In the genomic region with DNA sequence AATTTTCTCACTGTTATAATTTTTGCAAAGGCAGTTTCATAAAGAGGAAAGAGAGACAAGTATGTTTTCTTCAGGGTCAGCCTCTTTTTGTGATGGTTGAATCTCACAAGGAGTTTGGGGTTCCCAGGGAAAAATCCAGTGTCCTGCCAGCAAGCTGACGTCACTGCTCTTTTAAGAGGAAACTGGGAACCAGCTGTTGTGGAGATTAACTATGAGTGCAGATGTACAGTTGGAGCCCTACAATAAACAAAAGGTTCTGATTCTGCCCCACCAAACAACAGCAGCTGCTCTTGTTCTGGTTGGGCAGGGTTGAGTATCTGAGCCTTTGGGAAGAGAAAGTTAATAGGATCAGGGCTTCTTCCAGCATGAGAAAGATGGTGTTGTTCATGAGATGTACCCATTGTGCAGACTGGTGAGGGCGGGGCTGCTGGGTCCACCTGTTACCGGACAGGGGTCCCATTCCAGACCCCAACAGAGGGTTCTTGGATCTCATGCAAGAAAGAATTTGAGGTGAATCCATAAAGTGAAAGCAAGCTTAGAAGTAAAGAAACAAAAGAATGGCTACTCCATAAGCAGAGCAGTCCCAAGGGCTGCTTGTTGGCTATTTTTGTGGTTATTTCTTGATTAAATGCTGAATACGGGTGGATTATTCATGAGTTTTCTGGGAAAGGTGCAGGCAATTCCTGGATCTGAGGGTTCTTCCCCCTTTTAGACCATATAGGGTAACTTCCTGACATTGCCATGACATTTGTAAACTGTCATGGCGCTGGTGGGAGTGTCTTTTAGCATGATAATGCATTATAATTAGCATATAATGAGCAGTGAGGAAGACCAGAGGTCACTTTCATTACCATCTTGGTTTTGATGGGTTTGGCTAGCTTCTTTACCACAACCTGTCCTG, we compare ENCODE assay signal across 11 cellular contexts. TPM values are rescaled to one million over a fixed set of nuclear protein-coding genes. Genes with fewer than 3 reads are reported as not detected.
A peak's percentile ranks its signal among the peaks of the same experiment; 100 is the strongest.
DNase-seq lines count a peak whose midpoint lies in the region; ATAC-seq lines count a peak whose summit lies in the region.
"Had no signal": no experiment of that assay in that cellular context is flagged by ENCODE, and none has a peak within 500 bp of the region (broad histone marks: within the 10 kb centered on the region; RNA-seq: fewer than 3 reads in every experiment).

No MANE protein-coding gene starts in this region.

- H3K9me3 Mint-ChIP-seq in activated T-helper 17 cell treated with anti-CD3 and anti-CD28 coated beads, Interleukin-2, amount 50 U/mL, for 72 hours, result no peaks in the 10 kb centered on the region
- H3K9me3 Mint-ChIP-seq in activated T-cell treated with anti-CD3 and anti-CD28 coated beads, Interleukin-2, amount 50 U/mL, for 24 hours, result no peaks in the 10 kb centered on the region
- H3K9me3 Mint-ChIP-seq: naive B cell had no signal

- DNase-seq in DMS 273 (lab: John Stamatoyannopoulos, UW; ENCODE audit: unreplicated experiment) (peak; percentile 85), NCI-H524 treated with DMSO at 0.1 percent for 48 hours (lab: John Stamatoyannopoulos, UW) (peak; percentile 17), fibroblast of peridontal ligament (ENCODE audit: extremely low read depth) (peak; percentile 89), myocyte (ENCODE audit: low read depth) (peak; percentile 95), hippocampal formation (lab: John Stamatoyannopoulos, UW) (no peak), RKO (ENCODE audit: low spot score) (no peak)
- DNase-seq in activated T-cell treated with anti-CD3 and anti-CD28 coated beads, Interleukin-2, amount 50 U/mL, for 24 hours, result no peak
- DNase-seq: effector memory CD4-positive, alpha-beta T cell; naive B cell; spleen had no signal

- H3K4me1 Mint-ChIP-seq in activated T-helper 17 cell treated with anti-CD3 and anti-CD28 coated beads, Interleukin-2, amount 50 U/mL, for 72 hours, result peaks cover 13% of the 10 kb centered on the region
- peaks cover 53% of the 10 kb centered on the region for H3K4me1 Mint-ChIP-seq in activated T-cell treated with anti-CD3 and anti-CD28 coated beads, Interleukin-2, amount 50 U/mL, for 24 hours (ENCODE audit: low read depth)

- no peak overlapping the region for H3K27ac Mint-ChIP-seq in activated T-helper 17 cell treated with anti-CD3 and anti-CD28 coated beads, Interleukin-2, amount 50 U/mL, for 72 hours
- no peak overlapping the region for H3K27ac Mint-ChIP-seq in activated T-cell treated with anti-CD3 and anti-CD28 coated beads, Interleukin-2, amount 50 U/mL, for 24 hours
- H3K27ac Mint-ChIP-seq: naive B cell had no signal

- H3K27me3 Mint-ChIP-seq in activated T-helper 17 cell treated with anti-CD3 and anti-CD28 coated beads, Interleukin-2, amount 50 U/mL, for 72 hours, result peaks cover 20% of the 10 kb centered on the region
- H3K27me3 Mint-ChIP-seq in activated T-cell treated with anti-CD3 and anti-CD28 coated beads, Interleukin-2, amount 50 U/mL, for 24 hours, result peaks cover 13% of the 10 kb centered on the region

- ATAC-seq in activated T-helper 17 cell treated with anti-CD3 and anti-CD28 coated beads, Interleukin-2, amount 50 U/mL, for 72 hours (replicated peaks), result no peak

- H3K36me3 Mint-ChIP-seq in activated T-helper 17 cell treated with anti-CD3 and anti-CD28 coated beads, Interleukin-2, amount 50 U/mL, for 72 hours (ENCODE audit: low read depth), result no peaks in the 10 kb centered on the region
- H3K36me3 Mint-ChIP-seq in activated T-cell treated with anti-CD3 and anti-CD28 coated beads, Interleukin-2, amount 50 U/mL, for 24 hours (ENCODE audit: low read depth), result no peaks in the 10 kb centered on the region
- H3K36me3 Mint-ChIP-seq: naive B cell had no signal

- H3K4me3 Mint-ChIP-seq in activated T-helper 17 cell treated with anti-CD3 and anti-CD28 coated beads, Interleukin-2, amount 50 U/mL, for 72 hours, result no peak overlapping the region
- no peak overlapping the region for H3K4me3 Mint-ChIP-seq in activated T-cell treated with anti-CD3 and anti-CD28 coated beads, Interleukin-2, amount 50 U/mL, for 24 hours
- H3K4me3 Mint-ChIP-seq: naive B cell had no signal

RNA-seq across cellular contexts. Expression of gene PRF1, which starts 12.5 kb away (rescaled TPM):
- not detected in 2 replicates for total RNA-seq in myocyte
- polyA plus RNA-seq in myocyte (2012), result not detected
- total RNA-seq in activated T-helper 17 cell treated with anti-CD3 and anti-CD28 coated beads, Interleukin-2, amount 50 U/mL, for 72 hours, result 10 to 100 TPM; 22.5 to 28.5 TPM

Comparison
In these comparisons a context has a peak if more than half of its experiments do, and no peak if none do; other contexts are left out.
1. DNase-seq: peak in DMS 273 (single experiment), NCI-H524 treated with DMSO at 0.1 percent for 48 hours (single experiment), fibroblast of peridontal ligament (single experiment) and myocyte (single experiment); none in hippocampal formation (0 of 2), activated T-cell treated with anti-CD3 and anti-CD28 coated beads, Interleukin-2, amount 50 U/mL, for 24 hours (single experiment) and RKO (single experiment).
2. RNA of gene PRF1, which starts 12.5 kb away (total RNA-seq): 22.5 to 28.5 TPM in activated T-helper 17 cell treated with anti-CD3 and anti-CD28 coated beads, Interleukin-2, amount 50 U/mL, for 72 hours; not detected in myocyte; every median in the first group is over 10 times any median in the second.